In the genomic region with DNA sequence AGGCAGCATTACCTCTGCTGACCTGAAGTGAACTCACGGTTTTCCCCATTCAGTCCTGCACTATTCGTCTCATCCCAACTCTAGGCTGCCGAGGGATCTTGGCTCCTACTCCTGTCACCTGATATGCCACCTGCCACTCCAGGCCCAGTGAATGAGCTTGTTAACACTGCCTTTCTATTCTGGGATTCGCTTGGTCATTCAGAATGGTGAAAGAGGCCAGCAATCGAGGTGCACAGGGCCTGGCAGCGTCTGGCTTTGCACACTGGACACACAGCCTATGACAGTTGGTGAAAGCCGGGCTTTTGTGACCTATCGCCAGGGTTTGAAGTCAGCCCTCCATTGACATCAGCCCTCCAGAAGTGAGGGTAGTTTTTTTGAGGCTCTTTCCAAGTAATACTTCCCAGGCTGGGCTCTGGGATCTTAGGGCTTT, we compare ENCODE assay signal across 1 cellular context.
TF ChIP-seq lines count a peak whose summit lies in the region.

No MANE protein-coding gene starts in this region.

TF ChIP-seq in WTC11, 78 proteins besides CTCF, POLR2A, EP300 and RAD21 (continued from another document):
- TF ChIP-seq, protein P1, sequence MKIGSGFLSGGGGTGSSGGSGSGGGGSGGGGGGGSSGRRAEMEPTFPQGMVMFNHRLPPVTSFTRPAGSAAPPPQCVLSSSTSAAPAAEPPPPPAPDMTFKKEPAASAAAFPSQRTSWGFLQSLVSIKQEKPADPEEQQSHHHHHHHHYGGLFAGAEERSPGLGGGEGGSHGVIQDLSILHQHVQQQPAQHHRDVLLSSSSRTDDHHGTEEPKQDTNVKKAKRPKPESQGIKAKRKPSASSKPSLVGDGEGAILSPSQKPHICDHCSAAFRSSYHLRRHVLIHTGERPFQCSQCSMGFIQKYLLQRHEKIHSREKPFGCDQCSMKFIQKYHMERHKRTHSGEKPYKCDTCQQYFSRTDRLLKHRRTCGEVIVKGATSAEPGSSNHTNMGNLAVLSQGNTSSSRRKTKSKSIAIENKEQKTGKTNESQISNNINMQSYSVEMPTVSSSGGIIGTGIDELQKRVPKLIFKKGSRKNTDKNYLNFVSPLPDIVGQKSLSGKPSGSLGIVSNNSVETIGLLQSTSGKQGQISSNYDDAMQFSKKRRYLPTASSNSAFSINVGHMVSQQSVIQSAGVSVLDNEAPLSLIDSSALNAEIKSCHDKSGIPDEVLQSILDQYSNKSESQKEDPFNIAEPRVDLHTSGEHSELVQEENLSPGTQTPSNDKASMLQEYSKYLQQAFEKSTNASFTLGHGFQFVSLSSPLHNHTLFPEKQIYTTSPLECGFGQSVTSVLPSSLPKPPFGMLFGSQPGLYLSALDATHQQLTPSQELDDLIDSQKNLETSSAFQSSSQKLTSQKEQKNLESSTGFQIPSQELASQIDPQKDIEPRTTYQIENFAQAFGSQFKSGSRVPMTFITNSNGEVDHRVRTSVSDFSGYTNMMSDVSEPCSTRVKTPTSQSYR (CRISPR knock-in tag; IDR thresholded peaks at IDR 0.05): no peak
